1 cellular context compared by ENCODE assay signal in genomic region chr18:79573921-79574491, GRCh38.
TF ChIP-seq lines count a peak whose summit lies in the region.

No MANE protein-coding gene starts in this region.

TF ChIP-seq in GM23338, 12 proteins besides CTCF, POLR2A, EP300 and RAD21 (continued from another document):
- TF ChIP-seq ZNF462 (CRISPR knock-in tag; IDR thresholded peaks at IDR 0.05) (no peak), REST (IDR thresholded peaks at IDR 0.05; ENCODE audit: unreplicated experiment) (no peak)
TF ChIP-seq in GM23338: peak in this region for 0.
